ENCODE assay signal across 8 cellular contexts in the genomic region with DNA sequence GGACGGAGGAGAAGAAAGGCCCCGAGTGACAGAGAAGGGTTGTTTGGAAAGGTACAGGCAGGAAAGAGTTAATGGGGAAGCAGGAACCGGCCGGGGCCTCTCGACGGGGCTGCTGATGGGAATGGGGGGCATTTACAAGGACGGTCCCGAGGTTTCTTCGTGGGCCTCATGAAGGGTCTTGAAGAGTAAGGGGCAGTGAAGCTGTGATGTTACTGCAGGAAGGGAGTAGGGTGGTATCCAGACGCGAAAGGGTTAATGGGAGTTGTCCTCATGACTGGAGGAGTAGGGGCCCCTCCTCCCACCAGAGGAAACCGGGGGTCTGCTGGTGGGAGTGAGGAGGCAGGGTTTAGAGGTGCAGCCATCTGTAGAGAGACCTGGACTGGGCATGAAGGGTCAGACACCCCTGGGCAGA. TPM values are rescaled to one million over a fixed set of nuclear protein-coding genes. Genes with fewer than 3 reads are reported as not detected.
DNase-seq lines count a peak whose midpoint lies in the region; ATAC-seq lines count a peak whose summit lies in the region.

No MANE protein-coding gene starts in this region.

- H3K36me3 Mint-ChIP-seq in activated naive CD4-positive, alpha-beta T cell treated with anti-CD3 and anti-CD28 coated beads, Interleukin-2, amount 10 ng/mL, durations not matched to agents 7 days and 5 days: peaks cover 4% of the 10 kb centered on the region

- peak overlapping the region; percentile 97 for H3K4me3 Mint-ChIP-seq in activated naive CD4-positive, alpha-beta T cell treated with anti-CD3 and anti-CD28 coated beads, Interleukin-2, amount 10 ng/mL, durations not matched to agents 7 days and 5 days

- peaks cover 5% of the 10 kb centered on the region for H3K27me3 Mint-ChIP-seq in activated naive CD4-positive, alpha-beta T cell treated with anti-CD3 and anti-CD28 coated beads, Interleukin-2, amount 10 ng/mL, durations not matched to agents 7 days and 5 days

- peaks cover 3% of the 10 kb centered on the region for H3K36me3 ChIP-seq in mesodermal cell (ENCODE audit: control insufficient read depth, insufficient read depth, low read length)
- no peaks in the 10 kb centered on the region for H3K36me3 ChIP-seq in aorta (ENCODE audit: control insufficient read depth in 1 of 2, insufficient read depth in 2 of 2, low read length in 1 of 2)

- DNase-seq in activated naive CD4-positive, alpha-beta T cell treated with anti-CD3 and anti-CD28 coated beads, Interleukin-2, amount 10 ng/mL, durations not matched to agents 7 days and 5 days: no peak
- DNase-seq in activated naive CD4-positive, alpha-beta T cell treated with Interleukin-2 at 50 U/mL for 16 hours: no peak
- DNase-seq in caudate nucleus (lab: John Stamatoyannopoulos, UW) (peak in 3 of 61 donors; percentile 33 to 46 (median 42)), aorta (peak in 1 of 2 donors; percentile 47), NCI-H2107 treated with DMSO at 0.1 percent for 48 hours (lab: John Stamatoyannopoulos, UW; ENCODE audit: unreplicated experiment) (no peak)

- H3K4me1 ChIP-seq in mesodermal cell (ENCODE audit: control insufficient read depth, insufficient read depth, low read length, poor library complexity, severe bottlenecking): peaks cover 9% of the 10 kb centered on the region
- H3K4me1 ChIP-seq in aorta (ENCODE audit: control insufficient read depth in 1 of 2, insufficient read depth in 2 of 2, low read length in 2 of 2): no peaks in the 10 kb centered on the region

- ATAC-seq in aorta (ENCODE audit: low FRiP score): no peak
- no peak for ATAC-seq in HG03039 (IDR thresholded peaks at IDR 0.05; ENCODE audit: unreplicated experiment)
- no peak for ATAC-seq in HG02870 (IDR thresholded peaks at IDR 0.05; ENCODE audit: unreplicated experiment)

- H3K27ac ChIP-seq in caudate nucleus (ENCODE audit: low read depth, low read length) (peak overlapping the region; percentile 94), mesodermal cell (ENCODE audit: low read depth, low read length, severe bottlenecking) (peak overlapping the region; percentile 62), aorta (ENCODE audit: low read depth in 1 of 2, low read length in 2 of 2) (peak overlapping the region in 1 of 2 donors; percentile 55)

- WGBS in mesodermal cell (ENCODE audit: insufficient coverage in 2 of 2), 2 experiments: 0 to 2% methylated on average over 7 to 9 of the region's 12 CpGs
- 1 to 2% methylated on average over 12 of the region's 12 CpGs for WGBS in aorta, 2 donors

- no peaks in the 10 kb centered on the region for H3K27me3 ChIP-seq in aorta (ENCODE audit: control insufficient read depth in 1 of 2, insufficient read depth in 2 of 2, low read length in 1 of 2)

- CTCF ChIA-PET in activated naive CD4-positive, alpha-beta T cell treated with anti-CD3 and anti-CD28 coated beads, Interleukin-2, amount 10 ng/mL, durations not matched to agents 7 days and 5 days (lab: Charles Lee): interaction anchor here (1.0 to 1.2 kb wide), 2 partner anchors 8 to 74 kb away, joined by 3 to 5 read pairs; no protein-coding TSS in a partner anchor

- peaks cover 34% of the 10 kb centered on the region for H3K4me1 Mint-ChIP-seq in activated naive CD4-positive, alpha-beta T cell treated with anti-CD3 and anti-CD28 coated beads, Interleukin-2, amount 10 ng/mL, durations not matched to agents 7 days and 5 days

- intact Hi-C loops in aorta (cut with DNase I): loop anchor here in 1 of 2 donors (1.0 to 5.0 kb wide), 2 partner anchors 52 to 195 kb away; no protein-coding TSS in a partner anchor

- no peaks in the 10 kb centered on the region for H3K9me3 Mint-ChIP-seq in activated naive CD4-positive, alpha-beta T cell treated with anti-CD3 and anti-CD28 coated beads, Interleukin-2, amount 10 ng/mL, durations not matched to agents 7 days and 5 days

- no peaks in the 10 kb centered on the region for H3K9me3 ChIP-seq in mesodermal cell (ENCODE audit: control insufficient read depth, low read length)
- H3K9me3 ChIP-seq in aorta (ENCODE audit: control insufficient read depth, low read length): no peaks in the 10 kb centered on the region

- H3K4me3 ChIP-seq in mesodermal cell (ENCODE audit: extremely low read depth, insufficient read depth, low read length, poor library complexity, severe bottlenecking): peak overlapping the region; percentile 95
- H3K4me3 ChIP-seq in aorta (ENCODE audit: low read length in 2 of 2): peak overlapping the region; percentile 74 to 81

- H3K27ac Mint-ChIP-seq in activated naive CD4-positive, alpha-beta T cell treated with anti-CD3 and anti-CD28 coated beads, Interleukin-2, amount 10 ng/mL, durations not matched to agents 7 days and 5 days: peak overlapping the region; percentile 94

RNA-seq across cellular contexts. Expression of gene PDK2, which starts 0.5 kb away (rescaled TPM):
- 34.0 TPM for polyA plus RNA-seq in mesodermal cell (2013, experiment 1 of 2)
- 27.2 TPM for polyA plus RNA-seq in mesodermal cell (2013, experiment 2 of 2)
- total RNA-seq in aorta: 10 to 100 TPM; 39.4 to 42.8 TPM
- 10 to 100 TPM; 15.0 to 45.8 TPM for polyA plus RNA-seq in aorta

RNA-seq across cellular contexts. Expression of gene SAMD14, which starts 34.3 kb away (rescaled TPM):
- polyA plus RNA-seq in mesodermal cell (2013, experiment 1 of 2): 26.6 TPM
- polyA plus RNA-seq in mesodermal cell (2013, experiment 2 of 2): 18.7 TPM
- 10 to 100 TPM in 1 of 2 donors, 1 to 10 TPM in 1; 9.3 to 12.6 TPM for total RNA-seq in aorta
- 1 to 10 TPM; 2.5 to 3.8 TPM for polyA plus RNA-seq in aorta

RNA-seq across cellular contexts. Expression of gene ITGA3, which starts 39.7 kb away (rescaled TPM):
- polyA plus RNA-seq in mesodermal cell (2013, experiment 1 of 2): 108 TPM
- 102 TPM for polyA plus RNA-seq in mesodermal cell (2013, experiment 2 of 2)
- total RNA-seq in aorta: 100 to 1,000 TPM; 113 to 150 TPM
- polyA plus RNA-seq in aorta: 100 to 1,000 TPM in 1 of 2 donors, 10 to 100 TPM in 1; 48.1 to 159 TPM

RNA-seq across cellular contexts. Expression of gene PPP1R9B, which starts 54.8 kb away (rescaled TPM):
- polyA plus RNA-seq in mesodermal cell (2013, experiment 1 of 2): 45.5 TPM
- 36.7 TPM for polyA plus RNA-seq in mesodermal cell (2013, experiment 2 of 2)
- 10 to 100 TPM; 64.4 to 99.0 TPM for total RNA-seq in aorta
- polyA plus RNA-seq in aorta: 10 to 100 TPM; 20.3 to 26.1 TPM
